ENCODE assay signal across 9 cellular contexts in genomic region chr15:84816694-84817460, GRCh38. TPM values are rescaled to one million over a fixed set of nuclear protein-coding genes. Genes with fewer than 3 reads are reported as not detected.
DNase-seq lines count a peak whose midpoint lies in the region; ATAC-seq lines count a peak whose summit lies in the region.
"Had no signal": no experiment of that assay in that cellular context is flagged by ENCODE, and none has a peak within 500 bp of the region (broad histone marks: within the 10 kb centered on the region; RNA-seq: fewer than 3 reads in every experiment).

TSS of gene ALPK3 (plus strand) at chr15:84817356. CDS start at chr15:84817453, 97 bp downstream.

- no peaks in the 10 kb centered on the region for H3K36me3 Mint-ChIP-seq in activated naive CD8-positive, alpha-beta T cell
- no peaks in the 10 kb centered on the region for H3K36me3 Mint-ChIP-seq in activated naive CD8-positive, alpha-beta T cell treated with anti-CD3 and anti-CD28 coated beads for 36 hours
- no peaks in the 10 kb centered on the region for H3K36me3 Mint-ChIP-seq in naive thymus-derived CD8-positive, alpha-beta T cell

- no peak for DNase-seq in activated naive CD8-positive, alpha-beta T cell treated with anti-CD3 and anti-CD28 coated beads for 36 hours
- DNase-seq in glomerular endothelial cell (ENCODE audit: extremely low read depth, low read depth, low spot score) (no peak), aorta (peak; percentile 81 to 93)
- no peak for DNase-seq in naive thymus-derived CD8-positive, alpha-beta T cell
- DNase-seq: activated CD4-positive, CD25-positive, alpha-beta regulatory T cell had no signal

- peak within 1 kb of the TSS; percentile 50 for H3K27ac Mint-ChIP-seq in activated naive CD8-positive, alpha-beta T cell
- no peak within 1 kb of the TSS for H3K27ac Mint-ChIP-seq in activated naive CD8-positive, alpha-beta T cell treated with anti-CD3 and anti-CD28 coated beads for 36 hours
- H3K27ac Mint-ChIP-seq in naive thymus-derived CD8-positive, alpha-beta T cell, result peak within 1 kb of the TSS in 6 of 10 donors; percentile 12 to 75 (median 44)

- no peaks in the 10 kb centered on the region for H3K27me3 ChIP-seq in aorta (ENCODE audit: control insufficient read depth in 1 of 2, insufficient read depth in 2 of 2, low read length in 1 of 2)

- peak within 1 kb of the TSS; percentile 53 for H3K4me3 Mint-ChIP-seq in activated naive CD8-positive, alpha-beta T cell
- no peak within 1 kb of the TSS for H3K4me3 Mint-ChIP-seq in activated naive CD8-positive, alpha-beta T cell treated with anti-CD3 and anti-CD28 coated beads for 36 hours
- H3K4me3 Mint-ChIP-seq in naive thymus-derived CD8-positive, alpha-beta T cell, result peak within 1 kb of the TSS in 7 of 10 donors; percentile 21 to 73 (median 46)

- no peaks in the 10 kb centered on the region for H3K9me3 Mint-ChIP-seq in activated naive CD8-positive, alpha-beta T cell (ENCODE audit: low read depth)
- no peaks in the 10 kb centered on the region for H3K9me3 Mint-ChIP-seq in activated naive CD8-positive, alpha-beta T cell treated with anti-CD3 and anti-CD28 coated beads for 36 hours
- no peaks in the 10 kb centered on the region for H3K9me3 Mint-ChIP-seq in naive thymus-derived CD8-positive, alpha-beta T cell

- H3K4me1 ChIP-seq in aorta (ENCODE audit: control insufficient read depth in 1 of 2, insufficient read depth in 2 of 2, low read length in 2 of 2), result peaks cover 0 to 2% of the 10 kb centered on the region in 2 donors

- H3K9me3 ChIP-seq in aorta (ENCODE audit: control insufficient read depth, low read length), result no peaks in the 10 kb centered on the region

- H3K36me3 ChIP-seq in aorta (ENCODE audit: control insufficient read depth in 1 of 2, insufficient read depth in 2 of 2, low read length in 1 of 2), result no peaks in the 10 kb centered on the region

- H3K4me3 ChIP-seq in aorta (ENCODE audit: low read length in 2 of 2), result peak within 1 kb of the TSS; percentile 24 to 57

- peaks cover 12% of the 10 kb centered on the region for H3K4me1 Mint-ChIP-seq in activated naive CD8-positive, alpha-beta T cell (ENCODE audit: low read depth)
- H3K4me1 Mint-ChIP-seq in activated naive CD8-positive, alpha-beta T cell treated with anti-CD3 and anti-CD28 coated beads for 36 hours, result peaks cover 7% of the 10 kb centered on the region
- peaks cover 6 to 22% (median 15%) of the 10 kb centered on the region in 4 donors for H3K4me1 Mint-ChIP-seq in naive thymus-derived CD8-positive, alpha-beta T cell

- no peak for ATAC-seq in naive thymus-derived CD8-positive, alpha-beta T cell
- peak; percentile 84 for ATAC-seq in aorta (ENCODE audit: low FRiP score)
- no peak for ATAC-seq in GM19463 (IDR thresholded peaks at IDR 0.05; ENCODE audit: unreplicated experiment)
- no peak for ATAC-seq in GM21619 (IDR thresholded peaks at IDR 0.05; ENCODE audit: unreplicated experiment)
- no peak for ATAC-seq in HG03097 (IDR thresholded peaks at IDR 0.05; ENCODE audit: low FRiP score, unreplicated experiment)

- 3 to 4% methylated on average over 47 to 61 of the region's 61 CpGs for WGBS in aorta, 2 donors

- H3K27me3 Mint-ChIP-seq in activated naive CD8-positive, alpha-beta T cell, result peaks cover 6% of the 10 kb centered on the region
- peaks cover 14% of the 10 kb centered on the region for H3K27me3 Mint-ChIP-seq in activated naive CD8-positive, alpha-beta T cell treated with anti-CD3 and anti-CD28 coated beads for 36 hours
- peaks cover 4 to 21% (median 10%) of the 10 kb centered on the region in 5 donors for H3K27me3 Mint-ChIP-seq in naive thymus-derived CD8-positive, alpha-beta T cell

- POLR2A ChIA-PET in naive thymus-derived CD8-positive, alpha-beta T cell (lab: Charles Lee), result no interaction called here

- peak within 1 kb of the TSS; percentile 98 for H3K27ac ChIP-seq in aorta (ENCODE audit: low read depth in 1 of 2, low read length in 2 of 2)

- intact Hi-C loops in aorta (cut with DNase I), result loop anchor here in 1 of 2 donors (1.0 to 5.0 kb wide), 3 partner anchors 70 to 160 kb away; partner anchors contain the start of genes NMB, SEC11A and ZNF592

RNA-seq across cellular contexts. Expression of gene ALPK3, which starts in this region (rescaled TPM):
- total RNA-seq in activated naive CD8-positive, alpha-beta T cell treated with anti-CD3 and anti-CD28 coated beads for 36 hours, result under 1 TPM; 0.04 to 0.06 TPM
- total RNA-seq in glomerular endothelial cell, result 68.4 and 91.5 TPM in 2 replicates
- total RNA-seq in naive thymus-derived CD8-positive, alpha-beta T cell, result under 1 TPM; 0.11 to 0.29 TPM
- under 1 TPM in 1 of 3 donors, not detected in 2; 0.01 TPM for polyA plus RNA-seq in naive thymus-derived CD8-positive, alpha-beta T cell
- 10 to 100 TPM; 77.0 to 86.8 TPM for total RNA-seq in aorta
- polyA plus RNA-seq in aorta, result 10 to 100 TPM in 1 of 2 donors, 1 to 10 TPM in 1; 6.8 to 11.1 TPM

Comparison
In these comparisons a context has a peak if more than half of its experiments do, and no peak if none do; other contexts are left out.
1. RNA of gene ALPK3 (total RNA-seq): 68.4 to 91.5 TPM in glomerular endothelial cell and 77.0 to 86.8 TPM in aorta; 0.11 to 0.29 TPM in naive thymus-derived CD8-positive, alpha-beta T cell and 0.04 to 0.06 TPM in activated naive CD8-positive, alpha-beta T cell treated with anti-CD3 and anti-CD28 coated beads for 36 hours; every median in the first group is over 10 times any median in the second.
2. RNA of gene ALPK3 (polyA plus RNA-seq): 6.8 to 11.1 TPM in aorta; 0.01 TPM in naive thymus-derived CD8-positive, alpha-beta T cell; every median in the first group is over 4 times any median in the second.
3. DNase-seq: peak in aorta (2 of 2); none in activated naive CD8-positive, alpha-beta T cell treated with anti-CD3 and anti-CD28 coated beads for 36 hours (single experiment), glomerular endothelial cell (single experiment) and naive thymus-derived CD8-positive, alpha-beta T cell (0 of 10).